Comparison of ENCODE assay signal across 8 cellular contexts in genomic region chr19:16247353-16248182, GRCh38. TPM values are rescaled to one million over a fixed set of nuclear protein-coding genes. Genes with fewer than 3 reads are reported as not detected.
DNase-seq lines count a peak whose midpoint lies in the region; ATAC-seq and TF ChIP-seq lines count a peak whose summit lies in the region.

No MANE protein-coding gene starts in this region.

- DNase-seq in DMS53 treated with DMSO at 0.1 percent for 48 hours (lab: John Stamatoyannopoulos, UW; ENCODE audit: unreplicated experiment) (peak; percentile 47), SK-N-DZ (ENCODE audit: low spot score) (peak; percentile 70), foreskin keratinocyte (peak in 1 of 2 donors; percentile 26), occipital lobe (lab: John Stamatoyannopoulos, UW) (peak; percentile 51), testis (peak; percentile 92)
- DNase-seq in activated gamma-delta T cell treated with anti-CD3 and anti-CD28 coated beads, Interleukin-2, amount 50 U/mL, for 16 hours (ENCODE audit: low read depth) = peak; percentile 74

- H3K36me3 ChIP-seq in testis (ENCODE audit: low read depth, missing control alignments) = no peaks in the 10 kb centered on the region

- no peaks in the 10 kb centered on the region for H3K9me3 ChIP-seq in testis

- H3K4me3 ChIP-seq in testis = no peak overlapping the region

- H3K27me3 ChIP-seq in foreskin keratinocyte = no peaks in the 10 kb centered on the region
- no peaks in the 10 kb centered on the region for H3K27me3 ChIP-seq in testis

- WGBS in testis, 2 donors = 47 to 52% methylated on average over 18 of the region's 18 CpGs

- intact Hi-C loops in testis (cut with DNase I; ENCODE audit: low total_unique reads) = loop anchor here (5.0 kb wide), 1 partner anchor 135 kb away; no protein-coding TSS in a partner anchor

- no peaks in the 10 kb centered on the region for H3K4me1 ChIP-seq in foreskin keratinocyte
- no peaks in the 10 kb centered on the region for H3K4me1 ChIP-seq in testis

- TF ChIP-seq CTCF in LNCAP (IDR thresholded peaks at IDR 0.05) (peak; percentile 94), foreskin keratinocyte (conservative IDR thresholded peaks at IDR 0.05) (peak; percentile 90), testis (IDR thresholded peaks at IDR 0.05) (peak; percentile 88 to 98 (median 93))

- TF ChIP-seq POLR2A in testis (IDR thresholded peaks at IDR 0.05) = no peak

- H3K27ac ChIP-seq in foreskin keratinocyte = no peak overlapping the region
- no peak overlapping the region for H3K27ac ChIP-seq in testis

- ATAC-seq in foreskin keratinocyte (peak; percentile 84), GM21367 (IDR thresholded peaks at IDR 0.05; ENCODE audit: unreplicated experiment) (no peak)

RNA-seq across cellular contexts. Expression of gene AP1M1, which starts 49.9 kb away (rescaled TPM):
- 74.0 and 117 TPM in 2 replicates for polyA plus RNA-seq in SK-N-DZ (2014; cell fraction: cytosol; rRNA removed)
- polyA plus RNA-seq in SK-N-DZ (2014; cell fraction: nucleus; rRNA removed) = 64.4 and 74.2 TPM in 2 replicates
- total RNA-seq in foreskin keratinocyte (56.2 and 62.4 TPM in 2 replicates), occipital lobe (42.9 TPM), testis (100 to 1,000 TPM; 134 to 145 TPM)
- polyA plus RNA-seq in foreskin keratinocyte (59.7 and 61.5 TPM in 2 replicates), testis (ENCODE audit: insufficient read depth, low read depth, low replicate concordance) (172 TPM)
